In genomic region chr5:172806897-172807672, GRCh38 we compare ENCODE assay signal across 8 cellular contexts. TPM values are rescaled to one million over a fixed set of nuclear protein-coding genes. Genes with fewer than 3 reads are reported as not detected.
DNase-seq lines count a peak whose midpoint lies in the region; ATAC-seq, FAIRE-seq and TF ChIP-seq lines count a peak whose summit lies in the region.

No MANE protein-coding gene starts in this region.

- FAIRE-seq in GM12891 (lab: Jason Lieb, UNC) = peak; percentile 98

- peaks cover 0 to 4% (median 2%) of the 10 kb centered on the region in 4 donors for H3K4me1 ChIP-seq in esophagus muscularis mucosa

- H3K9me3 ChIP-seq in esophagus muscularis mucosa = peaks cover 0 to 7% (median 3%) of the 10 kb centered on the region in 4 donors

- peaks cover 12 to 16% (median 12%) of the 10 kb centered on the region in 3 donors for H3K4me1 Mint-ChIP-seq in naive B cell
- H3K4me1 Mint-ChIP-seq in stimulated activated naive B cell treated with anti-CD40 and anti-IgM and Interleukin-4, amounts not matched to agents 10 μg/mL and 1 μg/mL and 100 μg/mL, for 72 hours = peaks cover 11 to 12% of the 10 kb centered on the region in 2 donors

- peak overlapping the region; percentile 76 to 96 (median 88) for H3K4me3 Mint-ChIP-seq in naive B cell
- H3K4me3 Mint-ChIP-seq in stimulated activated naive B cell treated with anti-CD40 and anti-IgM and Interleukin-4, amounts not matched to agents 10 μg/mL and 1 μg/mL and 100 μg/mL, for 72 hours = peak overlapping the region; percentile 77 to 82

- WGBS in esophagus muscularis mucosa = 69% methylated on average over 24 of the region's 24 CpGs

- no peaks in the 10 kb centered on the region for H3K27me3 ChIP-seq in esophagus muscularis mucosa

- peak overlapping the region; percentile 20 to 32 (median 22) for H3K4me3 ChIP-seq in esophagus muscularis mucosa

- peak; percentile 91 for DNase-seq in GM12891 (ENCODE audit: insufficient read length, low spot score)
- peak; percentile 93 for DNase-seq in NCI-H460 (ENCODE audit: extremely low read depth, low read depth)
- peak; percentile 86 for DNase-seq in activated T-cell treated with anti-CD3 and anti-CD28 coated beads for 24 hours (ENCODE audit: low read depth)
- peak; percentile 97 for DNase-seq in esophagus muscularis mucosa (ENCODE audit: extremely low spot score)
- DNase-seq in naive B cell = peak; percentile 86
- DNase-seq in stimulated activated naive B cell treated with anti-CD40 and anti-IgM and Interleukin-4, amounts not matched to agents 10 μg/mL and 1 μg/mL and 100 μg/mL, for 72 hours = peak; percentile 70
- DNase-seq in cerebellum (ENCODE audit: low spot score) = no peak

- H3K9me3 Mint-ChIP-seq in naive B cell = peaks cover 0 to 4% (median 0%) of the 10 kb centered on the region in 7 donors
- peaks cover 0 to 1% of the 10 kb centered on the region in 2 donors for H3K9me3 Mint-ChIP-seq in stimulated activated naive B cell treated with anti-CD40 and anti-IgM and Interleukin-4, amounts not matched to agents 10 μg/mL and 1 μg/mL and 100 μg/mL, for 72 hours

- H3K36me3 ChIP-seq in esophagus muscularis mucosa = no peaks in the 10 kb centered on the region

- intact Hi-C loops in esophagus muscularis mucosa (cut with DNase I) = no loop called here

- no peaks in the 10 kb centered on the region for H3K36me3 Mint-ChIP-seq in naive B cell
- H3K36me3 Mint-ChIP-seq in stimulated activated naive B cell treated with anti-CD40 and anti-IgM and Interleukin-4, amounts not matched to agents 10 μg/mL and 1 μg/mL and 100 μg/mL, for 72 hours = peaks cover 0 to 5% of the 10 kb centered on the region in 2 donors

- H3K27ac ChIP-seq in esophagus muscularis mucosa (replicated peaks in 1 of 4) = peak overlapping the region; percentile 50 to 75 (median 60)

- ATAC-seq in HG02610 (IDR thresholded peaks at IDR 0.05; ENCODE audit: unreplicated experiment) = peak; percentile 95
- ATAC-seq in naive B cell (ENCODE audit: low read depth in 2 of 2) = peak; percentile 99 to 100
- ATAC-seq in stimulated activated naive B cell treated with anti-CD40 and anti-IgM and Interleukin-4, amounts not matched to agents 10 μg/mL and 1 μg/mL and 100 μg/mL, for 72 hours (replicated peaks) = peak; percentile 99

- peak overlapping the region; percentile 98 to 99 (median 98) for H3K27ac Mint-ChIP-seq in naive B cell
- peak overlapping the region; percentile 96 for H3K27ac Mint-ChIP-seq in stimulated activated naive B cell treated with anti-CD40 and anti-IgM and Interleukin-4, amounts not matched to agents 10 μg/mL and 1 μg/mL and 100 μg/mL, for 72 hours

- TF ChIP-seq EP300 in esophagus muscularis mucosa (IDR thresholded peaks at IDR 0.05) = no peak

- no peaks in the 10 kb centered on the region for H3K27me3 Mint-ChIP-seq in naive B cell
- no peaks in the 10 kb centered on the region for H3K27me3 Mint-ChIP-seq in stimulated activated naive B cell treated with anti-CD40 and anti-IgM and Interleukin-4, amounts not matched to agents 10 μg/mL and 1 μg/mL and 100 μg/mL, for 72 hours

- no peak for TF ChIP-seq POLR2A in GM12891 (IDR thresholded peaks at IDR 0.05; ENCODE audit: low read depth, low read length)
- TF ChIP-seq POLR2A in esophagus muscularis mucosa (IDR thresholded peaks at IDR 0.05; ENCODE audit: low read depth) = no peak

- TF ChIP-seq CTCF in esophagus muscularis mucosa (IDR thresholded peaks at IDR 0.05) = no peak

TF ChIP-seq in GM12891, 5 proteins besides CTCF, POLR2A, EP300 and RAD21:
- peak; percentile 20; the same call in 1 of the 2 replicates for TF ChIP-seq POU2F2 (IDR thresholded peaks at IDR 0.05; ENCODE audit: low read depth, low read length)
- peak; percentile 74 for TF ChIP-seq SPI1 (IDR thresholded peaks at IDR 0.05; ENCODE audit: low read depth, low read length)
- 0 out of 2 replicates have a peak, but pooled peaks have one; percentile 43 for TF ChIP-seq POLR2AphosphoS5 (IDR thresholded peaks at IDR 0.05; ENCODE audit: low read depth, low read length)
- TF ChIP-seq PAX5 (IDR thresholded peaks at IDR 0.05; ENCODE audit: insufficient read depth, low read length, severe bottlenecking) = no peak
- peak; percentile 40; the same call in 1 of the 2 replicates for TF ChIP-seq TAF1 (IDR thresholded peaks at IDR 0.05; ENCODE audit: low read depth, low read length)

RNA-seq across cellular contexts. Expression of gene ERGIC1, which starts 27.0 kb away (rescaled TPM):
- 57.4 TPM for polyA plus RNA-seq in GM12891 (2012; ENCODE audit: low read depth, missing spikeins)
- 189 and 198 TPM in 2 replicates for total RNA-seq in NCI-H460 (2014; rRNA removed; shearing (Covaris generic))
- 98.4 and 127 TPM in 2 replicates for polyA plus RNA-seq in NCI-H460 (2014; cell fraction: nucleus; rRNA removed)
- total RNA-seq in esophagus muscularis mucosa = 100 to 1,000 TPM; 105 to 161 (median 145) TPM
- polyA plus RNA-seq in naive B cell (ENCODE audit: low read depth in 6 of 6) = 10 to 100 TPM; 53.2 to 86.1 (median 64.4) TPM
- 59.2 TPM for total RNA-seq in cerebellum

RNA-seq across cellular contexts. Expression of gene DUSP1, which starts 36.1 kb away (rescaled TPM):
- polyA plus RNA-seq in GM12891 (2012; ENCODE audit: low read depth, missing spikeins) = 5.2 TPM
- total RNA-seq in NCI-H460 (2014; rRNA removed; shearing (Covaris generic)) = 441 and 521 TPM in 2 replicates
- 109 and 130 TPM in 2 replicates for polyA plus RNA-seq in NCI-H460 (2014; cell fraction: nucleus; rRNA removed)
- 100 to 1,000 TPM; 455 to 718 (median 676) TPM for total RNA-seq in esophagus muscularis mucosa
- polyA plus RNA-seq in naive B cell (ENCODE audit: low read depth in 6 of 6) = 1,000 to 10,000 TPM; 1,129 to 3,568 (median 2,122) TPM
- 36.9 TPM for total RNA-seq in cerebellum

Comparison
In these comparisons a context has a peak if more than half of its experiments do, and no peak if none do; other contexts are left out.
1. RNA of gene DUSP1, which starts 36.1 kb away (total RNA-seq): 455 to 718 TPM in esophagus muscularis mucosa and 441 to 521 TPM in NCI-H460; 36.9 TPM in cerebellum (single experiment); every median in the first group is over 10 times any median in the second.
2. Peak in every context shown above with its lines, with median percentiles within 50 percentile points of each other: ATAC-seq.